1 cellular context compared by ENCODE assay signal in the genomic region with DNA sequence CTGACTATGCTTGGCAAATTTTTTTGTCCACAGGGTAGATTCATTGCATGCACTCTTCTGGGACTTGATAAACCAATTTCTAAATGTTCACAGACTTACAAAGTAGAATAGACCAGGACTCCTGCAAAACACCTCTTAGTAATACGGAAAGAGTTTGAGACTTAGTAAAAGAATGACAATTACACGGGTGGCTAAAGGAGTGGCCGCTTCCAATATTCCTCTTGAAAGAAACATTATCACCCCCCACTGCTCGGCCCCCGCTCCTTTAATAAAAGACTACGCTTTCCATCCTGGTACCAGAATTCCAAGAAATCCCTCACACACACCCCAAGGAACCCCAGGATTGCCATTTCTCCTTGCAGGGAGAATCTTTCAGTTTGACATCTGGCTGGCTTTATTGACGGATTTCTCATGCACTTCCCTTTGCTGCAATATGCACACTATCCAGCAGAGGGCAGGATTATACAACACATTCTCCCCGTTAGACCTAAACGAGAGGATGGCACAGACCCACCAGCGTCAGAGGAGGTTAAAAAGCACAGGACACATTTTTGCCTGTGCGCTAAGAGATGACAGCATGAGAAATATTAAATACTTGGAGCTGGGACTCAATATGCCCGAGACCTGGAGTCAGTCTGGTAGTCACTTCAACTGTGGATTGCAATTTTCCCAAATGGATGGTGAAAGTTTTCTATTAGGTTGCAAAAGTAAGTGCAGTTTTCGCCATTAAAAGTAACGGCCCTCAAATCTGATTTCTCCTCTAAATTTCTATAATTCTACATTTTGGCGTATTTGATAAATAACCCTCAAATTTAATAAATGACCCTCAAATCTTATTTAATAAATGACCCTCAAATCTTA.
TF ChIP-seq lines count a peak whose summit lies in the region.

No MANE protein-coding gene starts in this region.

TF ChIP-seq in K562, 482 proteins besides CTCF, POLR2A, EP300 and RAD21 (continued from another document):
- TF ChIP-seq, protein P1, sequence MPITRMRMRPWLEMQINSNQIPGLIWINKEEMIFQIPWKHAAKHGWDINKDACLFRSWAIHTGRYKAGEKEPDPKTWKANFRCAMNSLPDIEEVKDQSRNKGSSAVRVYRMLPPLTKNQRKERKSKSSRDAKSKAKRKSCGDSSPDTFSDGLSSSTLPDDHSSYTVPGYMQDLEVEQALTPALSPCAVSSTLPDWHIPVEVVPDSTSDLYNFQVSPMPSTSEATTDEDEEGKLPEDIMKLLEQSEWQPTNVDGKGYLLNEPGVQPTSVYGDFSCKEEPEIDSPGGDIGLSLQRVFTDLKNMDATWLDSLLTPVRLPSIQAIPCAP (CRISPR knock-in tag; IDR thresholded peaks at IDR 0.05; ENCODE audit: borderline replicate concordance) = no peak
- TF ChIP-seq SMC3 (conservative IDR thresholded peaks at IDR 0.05; ENCODE audit: insufficient read depth, low read depth, low read length) = peak; percentile 93
- no peak for TF ChIP-seq NFIX (CRISPR knock-in tag; IDR thresholded peaks at IDR 0.05; ENCODE audit: low read depth)
- TF ChIP-seq, protein P2, sequence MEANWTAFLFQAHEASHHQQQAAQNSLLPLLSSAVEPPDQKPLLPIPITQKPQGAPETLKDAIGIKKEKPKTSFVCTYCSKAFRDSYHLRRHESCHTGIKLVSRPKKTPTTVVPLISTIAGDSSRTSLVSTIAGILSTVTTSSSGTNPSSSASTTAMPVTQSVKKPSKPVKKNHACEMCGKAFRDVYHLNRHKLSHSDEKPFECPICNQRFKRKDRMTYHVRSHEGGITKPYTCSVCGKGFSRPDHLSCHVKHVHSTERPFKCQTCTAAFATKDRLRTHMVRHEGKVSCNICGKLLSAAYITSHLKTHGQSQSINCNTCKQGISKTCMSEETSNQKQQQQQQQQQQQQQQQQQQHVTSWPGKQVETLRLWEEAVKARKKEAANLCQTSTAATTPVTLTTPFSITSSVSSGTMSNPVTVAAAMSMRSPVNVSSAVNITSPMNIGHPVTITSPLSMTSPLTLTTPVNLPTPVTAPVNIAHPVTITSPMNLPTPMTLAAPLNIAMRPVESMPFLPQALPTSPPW (CRISPR knock-in tag; IDR thresholded peaks at IDR 0.05) = no peak
- TF ChIP-seq STAG1 (CRISPR knock-in tag; IDR thresholded peaks at IDR 0.05; ENCODE audit: borderline replicate concordance) = peak; percentile 47; the same call in 1 of the 2 replicates
- no peak for TF ChIP-seq PRPF4 (IDR thresholded peaks at IDR 0.05; ENCODE audit: insufficient read depth, low read depth, low read length, poor library complexity, severe bottlenecking)
